8 cellular contexts compared by ENCODE assay signal in the genomic region with DNA sequence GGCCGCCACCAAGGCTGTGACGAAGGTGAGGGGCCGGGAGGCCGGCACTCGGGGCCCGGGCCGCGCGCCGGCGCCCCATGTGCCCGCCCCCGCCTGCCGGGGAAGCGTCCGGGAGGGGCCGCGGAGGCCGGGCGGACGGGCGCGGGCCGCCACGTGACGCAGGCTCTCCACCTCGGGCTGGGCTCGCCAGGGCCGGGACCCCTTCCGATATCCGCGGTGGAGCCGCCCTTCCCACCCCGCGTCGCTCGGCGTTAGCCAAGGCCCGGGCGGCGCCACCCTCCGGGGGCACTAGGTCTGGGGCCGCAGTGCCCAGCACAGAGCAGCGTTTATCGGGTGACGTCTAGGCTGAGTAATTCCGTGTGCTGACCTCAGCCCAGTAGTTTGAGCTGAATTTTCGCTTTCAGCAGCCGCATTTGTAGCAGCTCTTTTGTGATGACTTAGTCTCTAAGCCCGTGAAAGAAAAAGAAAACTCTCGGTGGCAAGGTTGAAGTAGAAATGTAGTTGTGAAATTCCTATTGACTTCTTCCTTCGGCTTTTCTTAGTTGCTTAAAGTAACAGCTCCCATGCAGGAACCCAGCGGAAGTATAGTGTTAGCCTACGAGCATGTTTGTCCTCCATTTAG. TPM values are rescaled to one million over a fixed set of nuclear protein-coding genes. Genes with fewer than 3 reads are reported as not detected.
A peak's percentile ranks its signal among the peaks of the same experiment; 100 is the strongest.
DNase-seq lines count a peak whose midpoint lies in the region; ATAC-seq and TF ChIP-seq lines count a peak whose summit lies in the region.

No MANE protein-coding gene starts in this region.

- no CpG with 5 or more reads among the region's 54 CpGs for WGBS in neuronal stem cell (ENCODE audit: extremely low coverage in 2 of 2, insufficient read length in 2 of 2, insufficient replicate concordance in 1 of 2), 2 donors

- H3K27ac Mint-ChIP-seq in CD8-positive, alpha-beta T cell, result peak overlapping the region; percentile 96

- intact Hi-C loops in CD8-positive, alpha-beta T cell (cut with DNase I, micrococcal nuclease), result loop anchor here (1.0 to 5.0 kb wide), 7 partner anchors 67 to 1157 kb away; partner anchors contain the start of genes DNAJC13 (in 1 of the 2), NPHP3 (in 1 of the 2), SRPRB (in 1 of the 2) and UBA5 (in 1 of the 2)

- H4K20me1 ChIP-seq in Karpas-422 (ENCODE audit: insufficient read depth, low read depth, low read length), result peaks cover 24% of the 10 kb centered on the region

- no peaks in the 10 kb centered on the region for H3K27me3 Mint-ChIP-seq in CD8-positive, alpha-beta T cell (ENCODE audit: low read depth)
- no peaks in the 10 kb centered on the region for H3K27me3 Mint-ChIP-seq in activated T-cell treated with anti-CD3 and anti-CD28 coated beads, Interleukin-2, amount 50 U/mL, for 4 hours (ENCODE audit: low read depth)

- H3K18ac ChIP-seq in neuronal stem cell (ENCODE audit: low read length), result peak overlapping the region; percentile 91

- peaks cover 1% of the 10 kb centered on the region for H3K79me1 ChIP-seq in neuronal stem cell (ENCODE audit: low read depth, low read length)

- no peaks in the 10 kb centered on the region for H3K27me3 ChIP-seq in CD8-positive, alpha-beta T cell (ENCODE audit: insufficient read depth, low read length)
- H3K27me3 ChIP-seq in Karpas-422 (ENCODE audit: low read length) (no peaks in the 10 kb centered on the region), neuronal stem cell (ENCODE audit: control insufficient read depth in 3 of 3, insufficient read depth in 3 of 3, low read depth in 1 of 3, low read length in 3 of 3) (no peaks in the 10 kb centered on the region), thoracic aorta (replicated peaks; ENCODE audit: insufficient read depth) (no peaks in the 10 kb centered on the region)

- H4K91ac ChIP-seq in neuronal stem cell (ENCODE audit: low read depth, low read length, poor library complexity), result no peak overlapping the region

- peaks cover 48% of the 10 kb centered on the region for H3K36me3 Mint-ChIP-seq in CD8-positive, alpha-beta T cell
- H3K36me3 Mint-ChIP-seq in activated T-cell treated with anti-CD3 and anti-CD28 coated beads, Interleukin-2, amount 50 U/mL, for 4 hours (ENCODE audit: insufficient read depth), result peaks cover 35% of the 10 kb centered on the region

- peaks cover 18% of the 10 kb centered on the region for H3K36me3 ChIP-seq in CD8-positive, alpha-beta T cell (ENCODE audit: insufficient read depth, low read length)
- H3K36me3 ChIP-seq in Karpas-422 (ENCODE audit: insufficient read depth, low read length), result peaks cover 46% of the 10 kb centered on the region
- peaks cover 11 to 43% of the 10 kb centered on the region in 2 donors for H3K36me3 ChIP-seq in neuronal stem cell (replicated peaks in 1 of 2; ENCODE audit: control insufficient read depth in 2 of 2, insufficient read depth in 2 of 2, low read length in 2 of 2)
- peaks cover 11% of the 10 kb centered on the region for H3K36me3 ChIP-seq in thoracic aorta

- POLR2A ChIA-PET in CD8-positive, alpha-beta T cell (lab: Charles Lee), result interaction anchor here (1.1 to 4.8 kb wide), 6 partner anchors 10 to 100 kb away, joined by 3 to 72 read pairs (median 6); partner anchors contain the start of gene TOPBP1

- peak overlapping the region; percentile 91 for H3K27ac ChIP-seq in CD8-positive, alpha-beta T cell (ENCODE audit: low read depth, low read length)
- peak overlapping the region; percentile 100 for H3K27ac ChIP-seq in Karpas-422 (ENCODE audit: low read length)
- peak overlapping the region; percentile 96 for H3K27ac ChIP-seq in neuronal stem cell (replicated peaks; ENCODE audit: low read length)
- peak overlapping the region; percentile 87 to 94 for H3K27ac ChIP-seq in thoracic aorta

- H3K9ac ChIP-seq in Karpas-422 (ENCODE audit: low read length) (peak overlapping the region; percentile 93), neuronal stem cell (ENCODE audit: low read depth, low read length, poor library complexity) (peak overlapping the region; percentile 64)

- peak overlapping the region; percentile 97 for H3K4me3 Mint-ChIP-seq in CD8-positive, alpha-beta T cell
- peak overlapping the region; percentile 97 for H3K4me3 Mint-ChIP-seq in activated T-cell treated with anti-CD3 and anti-CD28 coated beads, Interleukin-2, amount 50 U/mL, for 4 hours

- peak overlapping the region; percentile 8 for H2AK5ac ChIP-seq in neuronal stem cell (ENCODE audit: low read depth, low read length)

- CTCF ChIA-PET in CD8-positive, alpha-beta T cell (lab: Charles Lee), result interaction anchor here (1.0 to 12.0 kb wide), 5 partner anchors 73 to 131 kb away, joined by 3 to 110 read pairs (median 3); no protein-coding TSS in a partner anchor

- peak overlapping the region; percentile 84 for H3K4me3 ChIP-seq in CD8-positive, alpha-beta T cell (ENCODE audit: low read depth, low read length)
- peak overlapping the region; percentile 97 for H3K4me3 ChIP-seq in Karpas-422 (ENCODE audit: low read length)
- peak overlapping the region; percentile 62 to 98 for H3K4me3 ChIP-seq in neuronal stem cell (ENCODE audit: low read length in 2 of 2)
- peak overlapping the region; percentile 74 for H3K4me3 ChIP-seq in thoracic aorta

- H2BK120ac ChIP-seq in neuronal stem cell (ENCODE audit: low read depth, low read length), result no peak overlapping the region

- peak; percentile 13 for ATAC-seq in CD8-positive, alpha-beta T cell
- ATAC-seq in GM21619 (IDR thresholded peaks at IDR 0.05; ENCODE audit: unreplicated experiment) (peak; percentile 34), thoracic aorta (ENCODE audit: insufficient number of reproducible peaks, low FRiP score, low read depth) (peak; percentile 22)
- peak; percentile 51 to 62 for ATAC-seq in activated T-cell treated with anti-CD3 and anti-CD28 coated beads, Interleukin-2, amount 50 U/mL, for 4 hours

- H2BK5ac ChIP-seq in neuronal stem cell (ENCODE audit: low read length), result peak overlapping the region; percentile 96

- DNase-seq in CD8-positive, alpha-beta T cell, result peak; percentile 34 to 77 (median 64)
- peak; percentile 73 for DNase-seq in Karpas-422
- peak; percentile 59 for DNase-seq in activated T-cell treated with anti-CD3 and anti-CD28 coated beads, Interleukin-2, amount 50 U/mL, for 4 hours
- DNase-seq in fibroblast of the conjunctiva (ENCODE audit: low read depth), result peak; percentile 47
- DNase-seq in neuronal stem cell (ENCODE audit: low spot score), result peak; percentile 61
- no peak for DNase-seq in thoracic aorta (ENCODE audit: low spot score)
- no peak for DNase-seq in SKM-1 (lab: John Stamatoyannopoulos, UW; ENCODE audit: unreplicated experiment)

- no peak overlapping the region for H2BK15ac ChIP-seq in neuronal stem cell (ENCODE audit: low read length)

- H2BK12ac ChIP-seq in neuronal stem cell (ENCODE audit: low read length), result no peak overlapping the region

- H3K14ac ChIP-seq in neuronal stem cell (ENCODE audit: low read length), result no peak overlapping the region

- peaks cover 70% of the 10 kb centered on the region for H3K4me1 Mint-ChIP-seq in CD8-positive, alpha-beta T cell (ENCODE audit: low read depth)
- peaks cover 54% of the 10 kb centered on the region for H3K4me1 Mint-ChIP-seq in activated T-cell treated with anti-CD3 and anti-CD28 coated beads, Interleukin-2, amount 50 U/mL, for 4 hours (ENCODE audit: low read depth)

- H3K23ac ChIP-seq in neuronal stem cell (ENCODE audit: low read depth, low read length, poor library complexity), result peak overlapping the region; percentile 44

- no peaks in the 10 kb centered on the region for H3K9me2 ChIP-seq in Karpas-422 (replicated peaks; ENCODE audit: insufficient read depth, low read length)

- no peaks in the 10 kb centered on the region for H3K9me3 ChIP-seq in CD8-positive, alpha-beta T cell (ENCODE audit: low read length)
- H3K9me3 ChIP-seq in Karpas-422 (ENCODE audit: low read length), result no peaks in the 10 kb centered on the region
- no peaks in the 10 kb centered on the region for H3K9me3 ChIP-seq in neuronal stem cell (replicated peaks in 1 of 2; ENCODE audit: control insufficient read depth in 2 of 2, insufficient read depth in 1 of 2, low read depth in 1 of 2, low read length in 2 of 2)
- H3K9me3 ChIP-seq in thoracic aorta, result no peaks in the 10 kb centered on the region

- H2AFZ ChIP-seq in Karpas-422 (ENCODE audit: low read length) (no peak overlapping the region), neuronal stem cell (ENCODE audit: low read length) (peak overlapping the region; percentile 97)

- H4K8ac ChIP-seq in neuronal stem cell (ENCODE audit: low read depth, low read length), result no peak overlapping the region

- peaks cover 50% of the 10 kb centered on the region for H3K4me1 ChIP-seq in CD8-positive, alpha-beta T cell (ENCODE audit: insufficient read depth, low read length)
- H3K4me1 ChIP-seq in Karpas-422 (ENCODE audit: low read length) (peaks cover 59% of the 10 kb centered on the region), neuronal stem cell (ENCODE audit: control insufficient read depth in 2 of 2, insufficient read depth in 1 of 2, low read depth in 1 of 2, low read length in 2 of 2) (peaks cover 4 to 13% of the 10 kb centered on the region in 2 donors), thoracic aorta (ENCODE audit: control insufficient read depth in 1 of 2, low read depth in 2 of 2) (peaks cover 39 to 70% of the 10 kb centered on the region in 2 donors)

- H3K79me2 ChIP-seq in Karpas-422 (ENCODE audit: low read length), result peaks cover 52% of the 10 kb centered on the region

- H3K4ac ChIP-seq in neuronal stem cell (ENCODE audit: low read length), result no peak overlapping the region

- H3K4me2 ChIP-seq in Karpas-422 (ENCODE audit: low read depth, low read length, poor library complexity, severe bottlenecking), result peak overlapping the region; percentile 94
- H3K4me2 ChIP-seq in neuronal stem cell (ENCODE audit: insufficient read depth, low read length, poor library complexity, severe bottlenecking), result peak overlapping the region; percentile 72

- H3K9me3 Mint-ChIP-seq in CD8-positive, alpha-beta T cell, result no peaks in the 10 kb centered on the region
- H3K9me3 Mint-ChIP-seq in activated T-cell treated with anti-CD3 and anti-CD28 coated beads, Interleukin-2, amount 50 U/mL, for 4 hours, result no peaks in the 10 kb centered on the region

- TF ChIP-seq CTCF in CD8-positive, alpha-beta T cell (IDR thresholded peaks at IDR 0.05), result no peak
- no peak for TF ChIP-seq CTCF in thoracic aorta (IDR thresholded peaks at IDR 0.05)

RNA-seq across cellular contexts. Expression of gene CDV3, which starts 0.9 kb away (rescaled TPM):
- total RNA-seq in CD8-positive, alpha-beta T cell, result 100 to 1,000 TPM; 296 to 307 TPM
- 772 and 806 TPM in 2 replicates for total RNA-seq in Karpas-422 (2014; rRNA removed; shearing (Covaris generic); ENCODE audit: low replicate concordance)
- 100 to 1,000 TPM; 361 to 373 (median 372) TPM for total RNA-seq in activated T-cell treated with anti-CD3 and anti-CD28 coated beads, Interleukin-2, amount 50 U/mL, for 4 hours
- polyA plus RNA-seq in neuronal stem cell (2013, experiment 1 of 2), result 150 TPM
- 147 TPM for polyA plus RNA-seq in neuronal stem cell (2013, experiment 2 of 2)
- 100 to 1,000 TPM in 1 of 2 donors, 10 to 100 TPM in 1; 86.5 to 190 TPM for total RNA-seq in thoracic aorta

Comparison
In these comparisons a context has a peak if more than half of its experiments do, and no peak if none do; other contexts are left out.
1. DNase-seq: peak in CD8-positive, alpha-beta T cell (7 of 7), Karpas-422 (single experiment), activated T-cell treated with anti-CD3 and anti-CD28 coated beads, Interleukin-2, amount 50 U/mL, for 4 hours (single experiment), fibroblast of the conjunctiva (single experiment) and neuronal stem cell (single experiment); none in thoracic aorta (single experiment) and SKM-1 (single experiment).
2. Peak in every context shown above with its lines, with median percentiles within 50 percentile points of each other: ATAC-seq, H3K27ac ChIP-seq and H3K4me3 ChIP-seq.